ENCODE assay signal across 1 cellular context in the genomic region with DNA sequence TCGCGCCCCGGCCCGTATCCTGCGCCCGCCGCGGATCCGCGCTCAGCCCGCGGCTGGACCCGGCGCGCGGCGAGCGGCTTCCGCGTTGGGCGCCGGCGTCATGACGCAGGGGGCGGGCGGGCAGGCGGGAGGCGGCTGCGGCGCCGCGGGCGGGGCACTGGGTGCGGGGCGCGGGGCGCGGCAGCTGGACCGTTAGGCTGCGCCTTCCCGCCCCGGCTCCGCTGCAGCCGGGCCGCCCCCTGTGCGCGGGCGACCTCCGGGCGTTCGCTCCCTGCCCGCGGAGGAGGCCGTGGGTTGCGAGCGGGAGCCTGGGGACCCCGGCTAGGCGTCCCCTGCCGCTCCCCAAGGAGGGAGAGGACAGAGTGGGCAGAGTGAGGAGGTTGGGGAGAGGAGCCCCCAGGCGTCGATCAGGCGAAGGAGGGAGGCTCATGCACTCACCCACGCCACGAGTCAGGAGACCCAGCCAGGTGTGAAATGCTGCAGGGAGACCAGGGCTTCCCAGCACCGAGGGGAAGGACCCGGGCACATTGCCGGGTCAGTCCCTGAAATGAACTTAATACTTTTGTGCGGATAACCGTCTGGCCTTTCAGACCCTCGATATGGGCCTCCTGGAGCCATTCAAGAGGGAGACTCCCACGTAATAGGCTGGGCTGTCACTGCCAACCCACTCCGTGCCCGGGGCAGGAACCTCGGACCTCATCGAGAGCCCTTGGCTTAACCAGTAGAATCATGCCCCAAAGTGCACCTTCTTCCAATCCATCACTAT.
TF ChIP-seq lines count a peak whose summit lies in the region.

A gene (minus strand): TSS at position 55 of the 766 bp plus-strand sequence. CDS start 252 bp downstream, outside the sequence.

TF ChIP-seq in K562, 482 proteins besides CTCF, POLR2A, EP300 and RAD21 (continued from another document and continues in another):
- TF ChIP-seq, protein P1, sequence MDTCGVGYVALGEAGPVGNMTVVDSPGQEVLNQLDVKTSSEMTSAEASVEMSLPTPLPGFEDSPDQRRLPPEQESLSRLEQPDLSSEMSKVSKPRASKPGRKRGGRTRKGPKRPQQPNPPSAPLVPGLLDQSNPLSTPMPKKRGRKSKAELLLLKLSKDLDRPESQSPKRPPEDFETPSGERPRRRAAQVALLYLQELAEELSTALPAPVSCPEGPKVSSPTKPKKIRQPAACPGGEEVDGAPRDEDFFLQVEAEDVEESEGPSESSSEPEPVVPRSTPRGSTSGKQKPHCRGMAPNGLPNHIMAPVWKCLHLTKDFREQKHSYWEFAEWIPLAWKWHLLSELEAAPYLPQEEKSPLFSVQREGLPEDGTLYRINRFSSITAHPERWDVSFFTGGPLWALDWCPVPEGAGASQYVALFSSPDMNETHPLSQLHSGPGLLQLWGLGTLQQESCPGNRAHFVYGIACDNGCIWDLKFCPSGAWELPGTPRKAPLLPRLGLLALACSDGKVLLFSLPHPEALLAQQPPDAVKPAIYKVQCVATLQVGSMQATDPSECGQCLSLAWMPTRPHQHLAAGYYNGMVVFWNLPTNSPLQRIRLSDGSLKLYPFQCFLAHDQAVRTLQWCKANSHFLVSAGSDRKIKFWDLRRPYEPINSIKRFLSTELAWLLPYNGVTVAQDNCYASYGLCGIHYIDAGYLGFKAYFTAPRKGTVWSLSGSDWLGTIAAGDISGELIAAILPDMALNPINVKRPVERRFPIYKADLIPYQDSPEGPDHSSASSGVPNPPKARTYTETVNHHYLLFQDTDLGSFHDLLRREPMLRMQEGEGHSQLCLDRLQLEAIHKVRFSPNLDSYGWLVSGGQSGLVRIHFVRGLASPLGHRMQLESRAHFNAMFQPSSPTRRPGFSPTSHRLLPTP (IDR thresholded peaks at IDR 0.05; ENCODE audit: borderline replicate concordance, extremely low read depth, insufficient read length), result no peak
- TF ChIP-seq DNMT1 (IDR thresholded peaks at IDR 0.05) (no peak), ZNF707 (CRISPR knock-in tag; conservative IDR thresholded peaks at IDR 0.05) (no peak), NELFE (IDR thresholded peaks at IDR 0.05; ENCODE audit: insufficient read depth, insufficient read length) (no peak), MYNN (IDR thresholded peaks at IDR 0.05) (no peak), MYNN (CRISPR knock-in tag; IDR thresholded peaks at IDR 0.05) (no peak), ZBTB7A (IDR thresholded peaks at IDR 0.05; ENCODE audit: borderline replicate concordance, control insufficient read depth, low read depth, low read length) (peak; percentile 58; the same call in 1 of the 2 replicates), SOX6 (IDR thresholded peaks at IDR 0.05) (no peak), CREBBP (IDR thresholded peaks at IDR 0.05; ENCODE audit: low read depth, low read length) (no peak), NR2C1 (IDR thresholded peaks at IDR 0.05) (no peak), NR2C1 (tag; IDR thresholded peaks at IDR 0.05) (no peak), RNF2 (IDR thresholded peaks at IDR 0.05) (no peak), ZNF668 (CRISPR knock-in tag; IDR thresholded peaks at IDR 0.05) (0 out of 2 replicates have a peak, but pooled peaks have one; percentile 30), GABPB2 (CRISPR knock-in tag; conservative IDR thresholded peaks at IDR 0.05) (no peak), ZBTB17 (CRISPR knock-in tag; IDR thresholded peaks at IDR 0.05) (no peak; the same call in 1 of the 2 replicates), NFXL1 (CRISPR knock-in tag; IDR thresholded peaks at IDR 0.05) (no peak), HMG20B (CRISPR knock-in tag; IDR thresholded peaks at IDR 0.05) (no peak), HDAC1 (IDR thresholded peaks at IDR 0.05) (peak in 1 of 2 experiments; percentile 29; a peak in 1 of 4 replicates), POLR3G (IDR thresholded peaks at IDR 0.05; ENCODE audit: extremely low read depth, insufficient read length, insufficient replicate concordance) (no peak), FOXP1 (CRISPR knock-in tag; IDR thresholded peaks at IDR 0.05) (0 out of 2 replicates have a peak, but pooled peaks have one; percentile 62), MCM2 (IDR thresholded peaks at IDR 0.05; ENCODE audit: low read depth) (no peak), TCF7L2 (IDR thresholded peaks at IDR 0.05; ENCODE audit: low read depth, low read length) (no peak), TEAD2 (tag; IDR thresholded peaks at IDR 0.05) (no peak), SAFB (IDR thresholded peaks at IDR 0.05; ENCODE audit: borderline replicate concordance, low read depth, low read length) (no peak), XRCC4 (IDR thresholded peaks at IDR 0.05; ENCODE audit: extremely low read depth, insufficient read depth, insufficient read length) (no peak), RBM25 (IDR thresholded peaks at IDR 0.05; ENCODE audit: low read depth, low read length, severe bottlenecking) (no peak), KDM2B (CRISPR knock-in tag; IDR thresholded peaks at IDR 0.05) (0 out of 2 replicates have a peak, but pooled peaks have one; percentile 24), ZNF134 (CRISPR knock-in tag; conservative IDR thresholded peaks at IDR 0.05) (no peak), ELF2 (CRISPR knock-in tag; IDR thresholded peaks at IDR 0.05) (no peak)
- TF ChIP-seq, protein P2, sequence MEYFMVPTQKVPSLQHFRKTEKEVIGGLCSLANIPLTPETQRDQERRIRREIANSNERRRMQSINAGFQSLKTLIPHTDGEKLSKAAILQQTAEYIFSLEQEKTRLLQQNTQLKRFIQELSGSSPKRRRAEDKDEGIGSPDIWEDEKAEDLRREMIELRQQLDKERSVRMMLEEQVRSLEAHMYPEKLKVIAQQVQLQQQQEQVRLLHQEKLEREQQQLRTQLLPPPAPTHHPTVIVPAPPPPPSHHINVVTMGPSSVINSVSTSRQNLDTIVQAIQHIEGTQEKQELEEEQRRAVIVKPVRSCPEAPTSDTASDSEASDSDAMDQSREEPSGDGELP (CRISPR knock-in tag; IDR thresholded peaks at IDR 0.05; ENCODE audit: borderline replicate concordance), result peak; percentile 28; the same call in 1 of the 2 replicates
- TF ChIP-seq, protein P3, sequence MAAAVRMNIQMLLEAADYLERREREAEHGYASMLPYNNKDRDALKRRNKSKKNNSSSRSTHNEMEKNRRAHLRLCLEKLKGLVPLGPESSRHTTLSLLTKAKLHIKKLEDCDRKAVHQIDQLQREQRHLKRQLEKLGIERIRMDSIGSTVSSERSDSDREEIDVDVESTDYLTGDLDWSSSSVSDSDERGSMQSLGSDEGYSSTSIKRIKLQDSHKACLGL (CRISPR knock-in tag; IDR thresholded peaks at IDR 0.05; ENCODE audit: borderline replicate concordance, poor library complexity, severe bottlenecking), result peak; percentile 31
- TF ChIP-seq, protein P4, sequence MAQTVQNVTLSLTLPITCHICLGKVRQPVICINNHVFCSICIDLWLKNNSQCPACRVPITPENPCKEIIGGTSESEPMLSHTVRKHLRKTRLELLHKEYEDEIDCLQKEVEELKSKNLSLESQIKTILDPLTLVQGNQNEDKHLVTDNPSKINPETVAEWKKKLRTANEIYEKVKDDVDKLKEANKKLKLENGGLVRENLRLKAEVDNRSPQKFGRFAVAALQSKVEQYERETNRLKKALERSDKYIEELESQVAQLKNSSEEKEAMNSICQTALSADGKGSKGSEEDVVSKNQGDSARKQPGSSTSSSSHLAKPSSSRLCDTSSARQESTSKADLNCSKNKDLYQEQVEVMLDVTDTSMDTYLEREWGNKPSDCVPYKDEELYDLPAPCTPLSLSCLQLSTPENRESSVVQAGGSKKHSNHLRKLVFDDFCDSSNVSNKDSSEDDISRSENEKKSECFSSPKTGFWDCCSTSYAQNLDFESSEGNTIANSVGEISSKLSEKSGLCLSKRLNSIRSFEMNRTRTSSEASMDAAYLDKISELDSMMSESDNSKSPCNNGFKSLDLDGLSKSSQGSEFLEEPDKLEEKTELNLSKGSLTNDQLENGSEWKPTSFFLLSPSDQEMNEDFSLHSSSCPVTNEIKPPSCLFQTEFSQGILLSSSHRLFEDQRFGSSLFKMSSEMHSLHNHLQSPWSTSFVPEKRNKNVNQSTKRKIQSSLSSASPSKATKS (CRISPR knock-in tag; IDR thresholded peaks at IDR 0.05), result no peak
- TF ChIP-seq, protein P5, sequence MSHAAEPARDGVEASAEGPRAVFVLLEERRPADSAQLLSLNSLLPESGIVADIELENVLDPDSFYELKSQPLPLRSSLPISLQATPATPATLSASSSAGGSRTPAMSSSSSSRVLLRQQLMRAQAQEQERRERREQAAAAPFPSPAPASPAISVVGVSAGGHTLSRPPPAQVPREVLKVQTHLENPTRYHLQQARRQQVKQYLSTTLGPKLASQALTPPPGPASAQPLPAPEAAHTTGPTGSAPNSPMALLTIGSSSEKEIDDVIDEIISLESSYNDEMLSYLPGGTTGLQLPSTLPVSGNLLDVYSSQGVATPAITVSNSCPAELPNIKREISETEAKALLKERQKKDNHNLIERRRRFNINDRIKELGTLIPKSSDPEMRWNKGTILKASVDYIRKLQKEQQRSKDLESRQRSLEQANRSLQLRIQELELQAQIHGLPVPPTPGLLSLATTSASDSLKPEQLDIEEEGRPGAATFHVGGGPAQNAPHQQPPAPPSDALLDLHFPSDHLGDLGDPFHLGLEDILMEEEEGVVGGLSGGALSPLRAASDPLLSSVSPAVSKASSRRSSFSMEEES (CRISPR knock-in tag; IDR thresholded peaks at IDR 0.05), result no peak
- TF ChIP-seq, protein P6, sequence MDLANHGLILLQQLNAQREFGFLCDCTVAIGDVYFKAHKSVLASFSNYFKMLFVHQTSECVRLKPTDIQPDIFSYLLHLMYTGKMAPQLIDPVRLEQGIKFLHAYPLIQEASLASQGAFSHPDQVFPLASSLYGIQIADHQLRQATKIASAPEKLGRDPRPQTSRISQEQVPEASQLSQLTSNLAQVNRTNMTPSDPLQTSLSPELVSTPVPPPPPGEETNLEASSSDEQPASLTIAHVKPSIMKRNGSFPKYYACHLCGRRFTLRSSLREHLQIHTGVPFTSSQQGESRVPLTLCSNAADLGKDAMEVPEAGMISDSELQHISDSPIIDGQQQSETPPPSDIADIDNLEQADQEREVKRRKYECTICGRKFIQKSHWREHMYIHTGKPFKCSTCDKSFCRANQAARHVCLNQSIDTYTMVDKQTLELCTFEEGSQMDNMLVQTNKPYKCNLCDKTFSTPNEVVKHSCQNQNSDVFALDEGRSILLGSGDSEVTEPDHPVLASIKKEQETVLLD (IDR thresholded peaks at IDR 0.05), result no peak
- TF ChIP-seq, protein P7, sequence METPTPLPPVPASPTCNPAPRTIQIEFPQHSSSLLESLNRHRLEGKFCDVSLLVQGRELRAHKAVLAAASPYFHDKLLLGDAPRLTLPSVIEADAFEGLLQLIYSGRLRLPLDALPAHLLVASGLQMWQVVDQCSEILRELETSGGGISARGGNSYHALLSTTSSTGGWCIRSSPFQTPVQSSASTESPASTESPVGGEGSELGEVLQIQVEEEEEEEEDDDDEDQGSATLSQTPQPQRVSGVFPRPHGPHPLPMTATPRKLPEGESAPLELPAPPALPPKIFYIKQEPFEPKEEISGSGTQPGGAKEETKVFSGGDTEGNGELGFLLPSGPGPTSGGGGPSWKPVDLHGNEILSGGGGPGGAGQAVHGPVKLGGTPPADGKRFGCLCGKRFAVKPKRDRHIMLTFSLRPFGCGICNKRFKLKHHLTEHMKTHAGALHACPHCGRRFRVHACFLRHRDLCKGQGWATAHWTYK (CRISPR knock-in tag; IDR thresholded peaks at IDR 0.05), result peak; percentile 58; the same call in 1 of the 2 replicates
- TF ChIP-seq, protein P8, sequence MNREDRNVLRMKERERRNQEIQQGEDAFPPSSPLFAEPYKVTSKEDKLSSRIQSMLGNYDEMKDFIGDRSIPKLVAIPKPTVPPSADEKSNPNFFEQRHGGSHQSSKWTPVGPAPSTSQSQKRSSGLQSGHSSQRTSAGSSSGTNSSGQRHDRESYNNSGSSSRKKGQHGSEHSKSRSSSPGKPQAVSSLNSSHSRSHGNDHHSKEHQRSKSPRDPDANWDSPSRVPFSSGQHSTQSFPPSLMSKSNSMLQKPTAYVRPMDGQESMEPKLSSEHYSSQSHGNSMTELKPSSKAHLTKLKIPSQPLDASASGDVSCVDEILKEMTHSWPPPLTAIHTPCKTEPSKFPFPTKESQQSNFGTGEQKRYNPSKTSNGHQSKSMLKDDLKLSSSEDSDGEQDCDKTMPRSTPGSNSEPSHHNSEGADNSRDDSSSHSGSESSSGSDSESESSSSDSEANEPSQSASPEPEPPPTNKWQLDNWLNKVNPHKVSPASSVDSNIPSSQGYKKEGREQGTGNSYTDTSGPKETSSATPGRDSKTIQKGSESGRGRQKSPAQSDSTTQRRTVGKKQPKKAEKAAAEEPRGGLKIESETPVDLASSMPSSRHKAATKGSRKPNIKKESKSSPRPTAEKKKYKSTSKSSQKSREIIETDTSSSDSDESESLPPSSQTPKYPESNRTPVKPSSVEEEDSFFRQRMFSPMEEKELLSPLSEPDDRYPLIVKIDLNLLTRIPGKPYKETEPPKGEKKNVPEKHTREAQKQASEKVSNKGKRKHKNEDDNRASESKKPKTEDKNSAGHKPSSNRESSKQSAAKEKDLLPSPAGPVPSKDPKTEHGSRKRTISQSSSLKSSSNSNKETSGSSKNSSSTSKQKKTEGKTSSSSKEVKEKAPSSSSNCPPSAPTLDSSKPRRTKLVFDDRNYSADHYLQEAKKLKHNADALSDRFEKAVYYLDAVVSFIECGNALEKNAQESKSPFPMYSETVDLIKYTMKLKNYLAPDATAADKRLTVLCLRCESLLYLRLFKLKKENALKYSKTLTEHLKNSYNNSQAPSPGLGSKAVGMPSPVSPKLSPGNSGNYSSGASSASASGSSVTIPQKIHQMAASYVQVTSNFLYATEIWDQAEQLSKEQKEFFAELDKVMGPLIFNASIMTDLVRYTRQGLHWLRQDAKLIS (CRISPR knock-in tag; IDR thresholded peaks at IDR 0.05), result no peak
- TF ChIP-seq, protein P9, sequence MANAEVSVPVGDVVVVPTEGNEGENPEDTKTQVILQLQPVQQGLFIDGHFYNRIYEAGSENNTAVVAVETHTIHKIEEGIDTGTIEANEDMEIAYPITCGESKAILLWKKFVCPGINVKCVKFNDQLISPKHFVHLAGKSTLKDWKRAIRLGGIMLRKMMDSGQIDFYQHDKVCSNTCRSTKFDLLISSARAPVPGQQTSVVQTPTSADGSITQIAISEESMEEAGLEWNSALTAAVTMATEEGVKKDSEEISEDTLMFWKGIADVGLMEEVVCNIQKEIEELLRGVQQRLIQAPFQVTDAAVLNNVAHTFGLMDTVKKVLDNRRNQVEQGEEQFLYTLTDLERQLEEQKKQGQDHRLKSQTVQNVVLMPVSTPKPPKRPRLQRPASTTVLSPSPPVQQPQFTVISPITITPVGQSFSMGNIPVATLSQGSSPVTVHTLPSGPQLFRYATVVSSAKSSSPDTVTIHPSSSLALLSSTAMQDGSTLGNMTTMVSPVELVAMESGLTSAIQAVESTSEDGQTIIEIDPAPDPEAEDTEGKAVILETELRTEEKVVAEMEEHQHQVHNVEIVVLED (CRISPR knock-in tag; IDR thresholded peaks at IDR 0.05), result peak; percentile 93
- TF ChIP-seq, protein P10, sequence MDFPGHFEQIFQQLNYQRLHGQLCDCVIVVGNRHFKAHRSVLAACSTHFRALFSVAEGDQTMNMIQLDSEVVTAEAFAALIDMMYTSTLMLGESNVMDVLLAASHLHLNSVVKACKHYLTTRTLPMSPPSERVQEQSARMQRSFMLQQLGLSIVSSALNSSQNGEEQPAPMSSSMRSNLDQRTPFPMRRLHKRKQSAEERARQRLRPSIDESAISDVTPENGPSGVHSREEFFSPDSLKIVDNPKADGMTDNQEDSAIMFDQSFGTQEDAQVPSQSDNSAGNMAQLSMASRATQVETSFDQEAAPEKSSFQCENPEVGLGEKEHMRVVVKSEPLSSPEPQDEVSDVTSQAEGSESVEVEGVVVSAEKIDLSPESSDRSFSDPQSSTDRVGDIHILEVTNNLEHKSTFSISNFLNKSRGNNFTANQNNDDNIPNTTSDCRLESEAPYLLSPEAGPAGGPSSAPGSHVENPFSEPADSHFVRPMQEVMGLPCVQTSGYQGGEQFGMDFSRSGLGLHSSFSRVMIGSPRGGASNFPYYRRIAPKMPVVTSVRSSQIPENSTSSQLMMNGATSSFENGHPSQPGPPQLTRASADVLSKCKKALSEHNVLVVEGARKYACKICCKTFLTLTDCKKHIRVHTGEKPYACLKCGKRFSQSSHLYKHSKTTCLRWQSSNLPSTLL (IDR thresholded peaks at IDR 0.05), result no peak
